In the genomic region with DNA sequence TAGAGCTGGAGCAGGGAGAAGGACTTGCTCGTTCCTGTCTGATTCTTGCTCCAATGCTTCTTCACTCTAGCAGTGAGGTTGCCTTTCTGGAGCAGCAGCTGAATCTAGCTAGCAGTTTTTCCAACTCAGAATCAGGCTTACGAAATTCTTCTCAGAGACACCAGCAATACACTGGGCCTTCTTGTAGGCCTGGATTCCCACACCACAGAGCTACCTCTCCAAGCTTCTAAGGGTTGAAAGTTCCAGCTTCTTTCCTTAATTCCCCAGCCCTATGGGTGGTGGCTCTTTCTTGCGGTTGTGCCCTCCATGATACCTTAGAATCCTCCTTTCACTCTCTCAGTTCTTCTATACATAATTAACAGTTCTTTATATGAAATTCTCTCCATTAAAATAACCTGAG, we compare ENCODE assay signal across 23 cellular contexts.
DNase-seq lines count a peak whose midpoint lies in the region; ATAC-seq and TF ChIP-seq lines count a peak whose summit lies in the region.
"Had no signal": no experiment of that assay in that cellular context is flagged by ENCODE, and none has a peak within 500 bp of the region (broad histone marks: within the 10 kb centered on the region; RNA-seq: fewer than 3 reads in every experiment).

No MANE protein-coding gene starts in this region.

- H3K23ac ChIP-seq in trophoblast cell (ENCODE audit: low read length) = no peak overlapping the region

- no peaks in the 10 kb centered on the region for H3K27me3 ChIP-seq in PC-3 (ENCODE audit: low read length)
- no peaks in the 10 kb centered on the region for H3K27me3 ChIP-seq in foreskin keratinocyte
- H3K27me3 ChIP-seq in trophoblast cell (ENCODE audit: insufficient read depth, low read length) = no peaks in the 10 kb centered on the region

- no peaks in the 10 kb centered on the region for H3F3A ChIP-seq in PC-3 (ENCODE audit: low read length, unreplicated experiment)

- peak overlapping the region; percentile 97 for H2BK120ac ChIP-seq in trophoblast cell (ENCODE audit: insufficient read depth, low read length, poor library complexity)

- ATAC-seq in PC-3 = no peak
- peak; percentile 7 for ATAC-seq in foreskin keratinocyte
- ATAC-seq in HG03378 (IDR thresholded peaks at IDR 0.05; ENCODE audit: unreplicated experiment) = no peak
- ATAC-seq: CD8-positive, alpha-beta T cell; Panc1 had no signal

- peak overlapping the region; percentile 69 for H2BK5ac ChIP-seq in trophoblast cell (ENCODE audit: low read depth, low read length, poor library complexity)

- peak overlapping the region; percentile 84 for H4K8ac ChIP-seq in trophoblast cell (ENCODE audit: low read depth, low read length)

- POLR2A ChIA-PET in PC-3 (lab: Charles Lee; ENCODE audit: unreplicated experiment) = interaction anchor here (0.7 kb wide), 1 partner anchor 25 kb away, joined by 6 read pairs; no protein-coding TSS in a partner anchor
- POLR2A ChIA-PET in RWPE1 (lab: Yijun Ruan, JAX; ENCODE audit: low non-redundant PET) = no interaction called here

- H3K9ac ChIP-seq in PC-3 (ENCODE audit: low read length) (peak overlapping the region; percentile 40; the same call in 1 of the 2 replicates), trophoblast cell (ENCODE audit: low read length) (no peak overlapping the region)
- H3K9ac ChIP-seq: SK-N-SH had no signal

- TF ChIP-seq CTCF in PC-3 (conservative IDR thresholded peaks at IDR 0.05; ENCODE audit: low read depth, low read length) (no peak), VCaP (conservative IDR thresholded peaks at IDR 0.05) (no peak), foreskin keratinocyte (conservative IDR thresholded peaks at IDR 0.05) (no peak), RWPE1 (conservative IDR thresholded peaks at IDR 0.05; ENCODE audit: low read depth) (no peak)

- H3K4me1 ChIP-seq in PC-3 (ENCODE audit: insufficient read depth, low read length) = peaks cover 42% of the 10 kb centered on the region
- peaks cover 49% of the 10 kb centered on the region for H3K4me1 ChIP-seq in foreskin keratinocyte
- H3K4me1 ChIP-seq in trophoblast cell (ENCODE audit: control insufficient read depth in 1 of 2, insufficient read depth in 2 of 2, low read length in 2 of 2) = peaks cover 5 to 12% of the 10 kb centered on the region in 2 experiments
- H3K4me1 ChIP-seq: Caco-2 had no signal

- CTCF ChIA-PET in PC-3 (lab: Charles Lee) (no interaction called here), RWPE1 (lab: Yijun Ruan, JAX) (interaction anchor here (1.2 kb wide), 1 partner anchor 577 kb away, joined by 4 read pairs; no protein-coding TSS in a partner anchor)

- no TSS peak for BruUV-seq in PC-3 (replicated peaks; lab: Mats Ljungman, UMichigan)

- H3K79me2 ChIP-seq in PC-3 (ENCODE audit: low read length) = no peaks in the 10 kb centered on the region
- H3K79me2 ChIP-seq in trophoblast cell (ENCODE audit: control insufficient read depth, insufficient read depth, low read length, poor library complexity) = peaks cover 2% of the 10 kb centered on the region

- peak overlapping the region; percentile 93 for H3K14ac ChIP-seq in trophoblast cell (ENCODE audit: low read length)

- no peak for TF ChIP-seq POLR2A in erythroblast (IDR thresholded peaks at IDR 0.05; ENCODE audit: low read length)

- peak overlapping the region; percentile 59 for H4K12ac ChIP-seq in trophoblast cell (ENCODE audit: low read depth, low read length)

- H3K18ac ChIP-seq in trophoblast cell (ENCODE audit: low read length) = peak overlapping the region; percentile 88

- no peak overlapping the region for H3K4me2 ChIP-seq in PC-3 (ENCODE audit: low read length)
- no peak overlapping the region for H3K4me2 ChIP-seq in trophoblast cell (ENCODE audit: low read length)
- H3K4me2 ChIP-seq: SK-N-SH had no signal

- intact Hi-C loops in PC-3 (cut with micrococcal nuclease) = no loop called here

- no peaks in the 10 kb centered on the region for H4K20me1 ChIP-seq in PC-3 (ENCODE audit: low read length)

- H3K79me1 ChIP-seq in trophoblast cell (ENCODE audit: low read length) = peaks cover 22% of the 10 kb centered on the region

- peak overlapping the region; percentile 99 for H2BK12ac ChIP-seq in trophoblast cell (ENCODE audit: low read length)

- H4K91ac ChIP-seq in trophoblast cell (ENCODE audit: low read depth, low read length) = peak overlapping the region; percentile 95

- peak overlapping the region; percentile 89 for H3K27ac ChIP-seq in PC-3 (ENCODE audit: low read length)
- peak overlapping the region; percentile 77; the same call in 1 of the 2 replicates for H3K27ac ChIP-seq in VCaP
- H3K27ac ChIP-seq in foreskin keratinocyte = peak overlapping the region; percentile 100
- H3K27ac ChIP-seq in trophoblast cell (ENCODE audit: low read depth, low read length) = no peak overlapping the region
- no peak overlapping the region for H3K27ac ChIP-seq in RWPE1

- H3K9me2 ChIP-seq in PC-3 (replicated peaks; ENCODE audit: low read length) = no peaks in the 10 kb centered on the region
- H3K9me2 ChIP-seq: SK-N-SH had no signal

- WGBS in trophoblast cell (ENCODE audit: extremely low coverage, insufficient coverage, insufficient read length) = no CpG with 5 or more reads among the region's 3 CpGs

- peak overlapping the region; percentile 88 for H2AK5ac ChIP-seq in trophoblast cell (ENCODE audit: low read length)

- H3K36me3 ChIP-seq in PC-3 (ENCODE audit: low read depth, low read length) (no peaks in the 10 kb centered on the region), trophoblast cell (ENCODE audit: control insufficient read depth in 1 of 2, insufficient read depth in 2 of 2, low read length in 2 of 2) (no peaks in the 10 kb centered on the region)

- H2AFZ ChIP-seq in PC-3 (ENCODE audit: low read length) (no peak overlapping the region), trophoblast cell (ENCODE audit: insufficient read depth, low read length, poor library complexity) (peak overlapping the region; percentile 67)

- no peak for DNase-seq in PC-3
- no peak for DNase-seq in foreskin keratinocyte
- no peak for DNase-seq in trophoblast cell
- no peak for DNase-seq in RWPE1 (ENCODE audit: low spot score)
- DNase-seq in NCI-H1105 treated with DMSO at 0.1 percent for 48 hours (lab: John Stamatoyannopoulos, UW) = no peak
- DNase-seq in erythroblast (lab: John Stamatoyannopoulos, UW) = no peak
- DNase-seq: C1 segment of cervical spinal cord; Caco-2; CD8-positive, alpha-beta T cell; EL; GDM1; KBM-7; MM.1S; NCI-H1417; NCI-H1694; NCI-H2029 treated with DMSO at 0.1 percent for 48 hours; NCI-H446 treated with DMSO at 0.1 percent for 48 hours; NCI-H526; NCI-H82; SK-N-SH had no signal

- H3K4me3 ChIP-seq in PC-3 (ENCODE audit: low read length) (no peak overlapping the region), trophoblast cell (ENCODE audit: low read depth, low read length) (no peak overlapping the region)

- no peaks in the 10 kb centered on the region for H3K9me3 ChIP-seq in PC-3 (ENCODE audit: low read length)
- no peaks in the 10 kb centered on the region for H3K9me3 ChIP-seq in trophoblast cell (ENCODE audit: insufficient read depth, low read depth, low read length)
- H3K9me3 ChIP-seq: Caco-2, SK-N-SH had no signal

- peak overlapping the region; percentile 52 for H3K4ac ChIP-seq in trophoblast cell (ENCODE audit: low read depth, low read length)

Comparison
In these comparisons a context has a peak if more than half of its experiments do, and no peak if none do; other contexts are left out.
1. H3K27ac ChIP-seq: peak in PC-3 (single experiment), VCaP (single experiment) and foreskin keratinocyte (single experiment); none in trophoblast cell (single experiment) and RWPE1 (single experiment).